ENCODE assay signal across 14 cellular contexts in the genomic region with DNA sequence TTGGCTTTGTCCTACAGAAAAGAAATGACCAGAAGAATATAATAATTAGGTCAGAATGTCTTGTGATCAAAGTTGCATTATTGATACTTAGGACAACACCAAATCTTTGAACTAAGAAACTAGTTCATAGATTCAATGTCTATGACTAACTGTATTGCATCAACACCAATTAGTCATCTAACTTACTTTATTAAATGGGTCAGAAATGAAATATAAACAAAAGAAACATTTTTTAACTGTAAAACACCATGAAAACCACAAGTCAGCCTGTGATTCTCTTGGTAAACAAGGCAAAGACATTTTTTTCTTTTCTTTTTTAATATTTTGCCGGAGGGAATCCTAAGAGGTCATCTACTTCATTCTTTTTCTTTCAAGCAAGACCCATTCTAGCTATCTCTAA.
"Had no signal": no experiment of that assay in that cellular context is flagged by ENCODE, and none has a peak within 500 bp of the region (broad histone marks: within the 10 kb centered on the region; RNA-seq: fewer than 3 reads in every experiment).

No MANE protein-coding gene starts in this region.

- DNase-seq: activated CD4-positive, alpha-beta T cell treated with anti-CD3 and anti-CD28 coated beads, Interleukin-2, amount 50 U/mL, for 4 hours; activated CD4-positive, CD25-positive, alpha-beta regulatory T cell treated with anti-CD3 and anti-CD28 coated beads, Interleukin-2, amount 50 U/mL, for 72 hours; activated gamma-delta T cell; activated T-cell treated with anti-CD3 and anti-CD28 coated beads, Interleukin-2, amount 50 U/mL, for 48 hours; anterior cingulate cortex; colonic mucosa; effector CD4-positive, alpha-beta T cell; left ventricle myocardium superior; ovary; stomach; SW 1271 had no signal

- H3K27ac ChIP-seq: cardiac muscle cell, colonic mucosa, hepatocyte, ovary, skin epidermis, stomach had no signal

- H3K27me3 ChIP-seq: cardiac muscle cell, hepatocyte, ovary, stomach had no signal

- H3K9me3 ChIP-seq: colonic mucosa, ovary, stomach had no signal

- ATAC-seq: left ventricle myocardium superior had no signal

- H3K4me3 ChIP-seq: cardiac muscle cell, colonic mucosa, hepatocyte, ovary, skin epidermis, stomach had no signal

- H3K4me1 ChIP-seq: colonic mucosa, stomach had no signal

- H3K36me3 ChIP-seq: cardiac muscle cell, colonic mucosa, ovary, stomach had no signal
